Comparison of ENCODE assay signal across 1 cellular context in the genomic region with DNA sequence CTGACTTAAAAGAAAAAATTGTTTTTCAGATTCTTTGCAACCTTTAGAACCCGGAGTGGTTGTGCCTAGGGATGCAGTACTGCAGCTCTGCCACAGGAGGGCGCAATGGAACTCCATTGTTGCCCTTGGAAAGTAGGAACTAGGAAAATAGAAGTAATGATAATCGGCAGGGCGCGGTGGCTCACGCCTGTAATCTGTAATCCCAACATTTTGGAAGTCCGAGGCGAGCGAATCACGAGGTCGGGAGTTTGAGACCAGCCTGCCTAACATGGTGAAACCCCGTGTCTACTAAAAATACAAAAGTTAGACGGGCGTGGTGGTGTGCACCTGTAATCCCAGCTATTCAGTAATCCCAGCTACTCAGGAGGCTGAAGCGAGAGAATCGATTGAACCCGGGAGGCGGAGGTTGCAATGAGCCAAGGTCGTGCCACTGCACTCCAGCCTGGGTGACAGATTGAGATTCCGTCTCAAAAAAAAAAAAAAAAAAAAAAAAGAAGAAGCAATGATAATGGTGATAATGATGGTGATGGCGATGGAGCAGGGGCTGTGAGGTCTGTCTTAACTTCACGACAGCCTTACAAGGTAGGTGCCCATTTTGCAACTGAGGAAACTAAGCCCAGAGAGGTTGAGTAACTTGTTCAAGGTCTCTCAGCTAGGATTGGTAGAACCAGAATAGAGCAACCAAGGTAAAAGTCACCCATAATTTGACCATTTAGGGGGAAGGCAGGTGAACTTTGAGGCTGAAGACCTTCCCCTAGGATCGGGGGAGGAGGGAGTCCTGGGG.
A peak's percentile ranks its signal among the peaks of the same experiment; 100 is the strongest.
TF ChIP-seq lines count a peak whose summit lies in the region.

No MANE protein-coding gene starts in this region.

TF ChIP-seq in HEK293, 187 proteins besides CTCF, POLR2A, EP300 and RAD21 (continued from another document):
- TF ChIP-seq ZBTB6 (tag by site-specific recombination; IDR thresholded peaks at IDR 0.05) (no peak), ZSCAN23 (tag by site-specific recombination; IDR thresholded peaks at IDR 0.05) (0 out of 2 replicates have a peak, but pooled peaks have one; percentile 9)
- TF ChIP-seq, protein P1, sequence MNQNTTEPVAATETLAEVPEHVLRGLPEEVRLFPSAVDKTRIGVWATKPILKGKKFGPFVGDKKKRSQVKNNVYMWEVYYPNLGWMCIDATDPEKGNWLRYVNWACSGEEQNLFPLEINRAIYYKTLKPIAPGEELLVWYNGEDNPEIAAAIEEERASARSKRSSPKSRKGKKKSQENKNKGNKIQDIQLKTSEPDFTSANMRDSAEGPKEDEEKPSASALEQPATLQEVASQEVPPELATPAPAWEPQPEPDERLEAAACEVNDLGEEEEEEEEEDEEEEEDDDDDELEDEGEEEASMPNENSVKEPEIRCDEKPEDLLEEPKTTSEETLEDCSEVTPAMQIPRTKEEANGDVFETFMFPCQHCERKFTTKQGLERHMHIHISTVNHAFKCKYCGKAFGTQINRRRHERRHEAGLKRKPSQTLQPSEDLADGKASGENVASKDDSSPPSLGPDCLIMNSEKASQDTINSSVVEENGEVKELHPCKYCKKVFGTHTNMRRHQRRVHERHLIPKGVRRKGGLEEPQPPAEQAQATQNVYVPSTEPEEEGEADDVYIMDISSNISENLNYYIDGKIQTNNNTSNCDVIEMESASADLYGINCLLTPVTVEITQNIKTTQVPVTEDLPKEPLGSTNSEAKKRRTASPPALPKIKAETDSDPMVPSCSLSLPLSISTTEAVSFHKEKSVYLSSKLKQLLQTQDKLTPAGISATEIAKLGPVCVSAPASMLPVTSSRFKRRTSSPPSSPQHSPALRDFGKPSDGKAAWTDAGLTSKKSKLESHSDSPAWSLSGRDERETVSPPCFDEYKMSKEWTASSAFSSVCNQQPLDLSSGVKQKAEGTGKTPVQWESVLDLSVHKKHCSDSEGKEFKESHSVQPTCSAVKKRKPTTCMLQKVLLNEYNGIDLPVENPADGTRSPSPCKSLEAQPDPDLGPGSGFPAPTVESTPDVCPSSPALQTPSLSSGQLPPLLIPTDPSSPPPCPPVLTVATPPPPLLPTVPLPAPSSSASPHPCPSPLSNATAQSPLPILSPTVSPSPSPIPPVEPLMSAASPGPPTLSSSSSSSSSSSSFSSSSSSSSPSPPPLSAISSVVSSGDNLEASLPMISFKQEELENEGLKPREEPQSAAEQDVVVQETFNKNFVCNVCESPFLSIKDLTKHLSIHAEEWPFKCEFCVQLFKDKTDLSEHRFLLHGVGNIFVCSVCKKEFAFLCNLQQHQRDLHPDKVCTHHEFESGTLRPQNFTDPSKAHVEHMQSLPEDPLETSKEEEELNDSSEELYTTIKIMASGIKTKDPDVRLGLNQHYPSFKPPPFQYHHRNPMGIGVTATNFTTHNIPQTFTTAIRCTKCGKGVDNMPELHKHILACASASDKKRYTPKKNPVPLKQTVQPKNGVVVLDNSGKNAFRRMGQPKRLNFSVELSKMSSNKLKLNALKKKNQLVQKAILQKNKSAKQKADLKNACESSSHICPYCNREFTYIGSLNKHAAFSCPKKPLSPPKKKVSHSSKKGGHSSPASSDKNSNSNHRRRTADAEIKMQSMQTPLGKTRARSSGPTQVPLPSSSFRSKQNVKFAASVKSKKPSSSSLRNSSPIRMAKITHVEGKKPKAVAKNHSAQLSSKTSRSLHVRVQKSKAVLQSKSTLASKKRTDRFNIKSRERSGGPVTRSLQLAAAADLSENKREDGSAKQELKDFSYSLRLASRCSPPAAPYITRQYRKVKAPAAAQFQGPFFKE (tag by site-specific recombination; IDR thresholded peaks at IDR 0.05; ENCODE audit: borderline replicate concordance) = no peak
TF ChIP-seq in HEK293: peak in this region for 21.
